1 cellular context compared by ENCODE assay signal in the genomic region with DNA sequence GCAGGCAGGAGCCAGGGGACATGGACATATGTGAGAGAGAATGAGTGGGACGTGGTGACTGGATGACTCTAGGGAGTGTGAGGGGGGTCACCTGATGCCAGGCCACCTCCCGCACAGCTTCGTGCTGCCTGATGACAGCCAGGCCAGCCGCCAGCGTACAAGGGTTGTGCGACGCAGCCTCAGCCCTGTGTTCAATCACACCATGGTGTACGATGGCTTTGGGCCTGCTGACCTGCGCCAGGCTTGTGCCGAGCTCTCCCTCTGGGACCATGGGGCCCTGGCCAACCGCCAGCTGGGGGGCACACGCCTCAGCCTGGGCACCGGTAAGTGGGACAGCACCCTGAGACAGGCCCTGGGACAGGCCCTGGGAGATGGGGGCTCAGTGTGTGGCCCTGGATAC.
TF ChIP-seq lines count a peak whose summit lies in the region.

No MANE protein-coding gene starts in this region.

TF ChIP-seq in H1, 55 proteins besides CTCF, POLR2A, EP300 and RAD21:
- TF ChIP-seq RNF2 (IDR thresholded peaks at IDR 0.05; ENCODE audit: borderline replicate concordance, low read depth, low read length, missing control alignments, poor library complexity, severe bottlenecking) (no peak), YY1 (IDR thresholded peaks at IDR 0.05; ENCODE audit: low read depth, low read length) (no peak), SIRT6 (IDR thresholded peaks at IDR 0.05; ENCODE audit: low read length) (no peak), TBP (IDR thresholded peaks at IDR 0.05; ENCODE audit: low read depth, low read length) (no peak)
- TF ChIP-seq, protein P1, sequence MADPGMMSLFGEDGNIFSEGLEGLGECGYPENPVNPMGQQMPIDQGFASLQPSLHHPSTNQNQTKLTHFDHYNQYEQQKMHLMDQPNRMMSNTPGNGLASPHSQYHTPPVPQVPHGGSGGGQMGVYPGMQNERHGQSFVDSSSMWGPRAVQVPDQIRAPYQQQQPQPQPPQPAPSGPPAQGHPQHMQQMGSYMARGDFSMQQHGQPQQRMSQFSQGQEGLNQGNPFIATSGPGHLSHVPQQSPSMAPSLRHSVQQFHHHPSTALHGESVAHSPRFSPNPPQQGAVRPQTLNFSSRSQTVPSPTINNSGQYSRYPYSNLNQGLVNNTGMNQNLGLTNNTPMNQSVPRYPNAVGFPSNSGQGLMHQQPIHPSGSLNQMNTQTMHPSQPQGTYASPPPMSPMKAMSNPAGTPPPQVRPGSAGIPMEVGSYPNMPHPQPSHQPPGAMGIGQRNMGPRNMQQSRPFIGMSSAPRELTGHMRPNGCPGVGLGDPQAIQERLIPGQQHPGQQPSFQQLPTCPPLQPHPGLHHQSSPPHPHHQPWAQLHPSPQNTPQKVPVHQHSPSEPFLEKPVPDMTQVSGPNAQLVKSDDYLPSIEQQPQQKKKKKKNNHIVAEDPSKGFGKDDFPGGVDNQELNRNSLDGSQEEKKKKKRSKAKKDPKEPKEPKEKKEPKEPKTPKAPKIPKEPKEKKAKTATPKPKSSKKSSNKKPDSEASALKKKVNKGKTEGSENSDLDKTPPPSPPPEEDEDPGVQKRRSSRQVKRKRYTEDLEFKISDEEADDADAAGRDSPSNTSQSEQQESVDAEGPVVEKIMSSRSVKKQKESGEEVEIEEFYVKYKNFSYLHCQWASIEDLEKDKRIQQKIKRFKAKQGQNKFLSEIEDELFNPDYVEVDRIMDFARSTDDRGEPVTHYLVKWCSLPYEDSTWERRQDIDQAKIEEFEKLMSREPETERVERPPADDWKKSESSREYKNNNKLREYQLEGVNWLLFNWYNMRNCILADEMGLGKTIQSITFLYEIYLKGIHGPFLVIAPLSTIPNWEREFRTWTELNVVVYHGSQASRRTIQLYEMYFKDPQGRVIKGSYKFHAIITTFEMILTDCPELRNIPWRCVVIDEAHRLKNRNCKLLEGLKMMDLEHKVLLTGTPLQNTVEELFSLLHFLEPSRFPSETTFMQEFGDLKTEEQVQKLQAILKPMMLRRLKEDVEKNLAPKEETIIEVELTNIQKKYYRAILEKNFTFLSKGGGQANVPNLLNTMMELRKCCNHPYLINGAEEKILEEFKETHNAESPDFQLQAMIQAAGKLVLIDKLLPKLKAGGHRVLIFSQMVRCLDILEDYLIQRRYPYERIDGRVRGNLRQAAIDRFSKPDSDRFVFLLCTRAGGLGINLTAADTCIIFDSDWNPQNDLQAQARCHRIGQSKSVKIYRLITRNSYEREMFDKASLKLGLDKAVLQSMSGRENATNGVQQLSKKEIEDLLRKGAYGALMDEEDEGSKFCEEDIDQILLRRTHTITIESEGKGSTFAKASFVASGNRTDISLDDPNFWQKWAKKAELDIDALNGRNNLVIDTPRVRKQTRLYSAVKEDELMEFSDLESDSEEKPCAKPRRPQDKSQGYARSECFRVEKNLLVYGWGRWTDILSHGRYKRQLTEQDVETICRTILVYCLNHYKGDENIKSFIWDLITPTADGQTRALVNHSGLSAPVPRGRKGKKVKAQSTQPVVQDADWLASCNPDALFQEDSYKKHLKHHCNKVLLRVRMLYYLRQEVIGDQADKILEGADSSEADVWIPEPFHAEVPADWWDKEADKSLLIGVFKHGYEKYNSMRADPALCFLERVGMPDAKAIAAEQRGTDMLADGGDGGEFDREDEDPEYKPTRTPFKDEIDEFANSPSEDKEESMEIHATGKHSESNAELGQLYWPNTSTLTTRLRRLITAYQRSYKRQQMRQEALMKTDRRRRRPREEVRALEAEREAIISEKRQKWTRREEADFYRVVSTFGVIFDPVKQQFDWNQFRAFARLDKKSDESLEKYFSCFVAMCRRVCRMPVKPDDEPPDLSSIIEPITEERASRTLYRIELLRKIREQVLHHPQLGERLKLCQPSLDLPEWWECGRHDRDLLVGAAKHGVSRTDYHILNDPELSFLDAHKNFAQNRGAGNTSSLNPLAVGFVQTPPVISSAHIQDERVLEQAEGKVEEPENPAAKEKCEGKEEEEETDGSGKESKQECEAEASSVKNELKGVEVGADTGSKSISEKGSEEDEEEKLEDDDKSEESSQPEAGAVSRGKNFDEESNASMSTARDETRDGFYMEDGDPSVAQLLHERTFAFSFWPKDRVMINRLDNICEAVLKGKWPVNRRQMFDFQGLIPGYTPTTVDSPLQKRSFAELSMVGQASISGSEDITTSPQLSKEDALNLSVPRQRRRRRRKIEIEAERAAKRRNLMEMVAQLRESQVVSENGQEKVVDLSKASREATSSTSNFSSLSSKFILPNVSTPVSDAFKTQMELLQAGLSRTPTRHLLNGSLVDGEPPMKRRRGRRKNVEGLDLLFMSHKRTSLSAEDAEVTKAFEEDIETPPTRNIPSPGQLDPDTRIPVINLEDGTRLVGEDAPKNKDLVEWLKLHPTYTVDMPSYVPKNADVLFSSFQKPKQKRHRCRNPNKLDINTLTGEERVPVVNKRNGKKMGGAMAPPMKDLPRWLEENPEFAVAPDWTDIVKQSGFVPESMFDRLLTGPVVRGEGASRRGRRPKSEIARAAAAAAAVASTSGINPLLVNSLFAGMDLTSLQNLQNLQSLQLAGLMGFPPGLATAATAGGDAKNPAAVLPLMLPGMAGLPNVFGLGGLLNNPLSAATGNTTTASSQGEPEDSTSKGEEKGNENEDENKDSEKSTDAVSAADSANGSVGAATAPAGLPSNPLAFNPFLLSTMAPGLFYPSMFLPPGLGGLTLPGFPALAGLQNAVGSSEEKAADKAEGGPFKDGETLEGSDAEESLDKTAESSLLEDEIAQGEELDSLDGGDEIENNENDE (IDR thresholded peaks at IDR 0.05; ENCODE audit: insufficient replicate concordance, low read length) = no peak
